ENCODE assay signal across 1 cellular context in genomic region chr12:27523642-27524488, GRCh38.
TF ChIP-seq lines count a peak whose summit lies in the region.

TSS of gene PPFIBP1 (plus strand) at chr12:27524206. CDS start at chr12:27633397, 109,191 bp downstream.

TF ChIP-seq in HepG2, 621 proteins besides CTCF, POLR2A, EP300 and RAD21 (continued from another document and continues in another):
- TF ChIP-seq ATF2 (CRISPR knock-in tag; IDR thresholded peaks at IDR 0.05) (peak; percentile 82), ZNF652 (CRISPR knock-in tag; IDR thresholded peaks at IDR 0.05; ENCODE audit: borderline replicate concordance, low read depth) (no peak), HMGXB4 (CRISPR knock-in tag; IDR thresholded peaks at IDR 0.05; ENCODE audit: borderline replicate concordance in 1 of 2, low read depth in 1 of 2) (peak in 1 of 2 experiments; percentile 54; a peak in 3 of 4 replicates), ZNF501 (CRISPR knock-in tag; IDR thresholded peaks at IDR 0.05) (peak; percentile 70; the same call in 1 of the 2 replicates), KAT7 (CRISPR knock-in tag; IDR thresholded peaks at IDR 0.05; ENCODE audit: borderline replicate concordance) (peak; percentile 59; the same call in 1 of the 2 replicates), FOSL2 (CRISPR knock-in tag; IDR thresholded peaks at IDR 0.05) (peak; percentile 23; the same call in 1 of the 2 replicates), SIX4 (CRISPR knock-in tag; IDR thresholded peaks at IDR 0.05) (no peak), KMT2A (CRISPR knock-in tag; IDR thresholded peaks at IDR 0.05) (peak; percentile 48; the same call in 1 of the 2 replicates), MXI1 (IDR thresholded peaks at IDR 0.05; ENCODE audit: borderline replicate concordance, low read depth, low read length) (peak; percentile 10; the same call in 1 of the 3 replicates), ZNF788 (CRISPR knock-in tag; IDR thresholded peaks at IDR 0.05; ENCODE audit: borderline replicate concordance) (peak; percentile 32; the same call in 1 of the 2 replicates), KDM3A (CRISPR knock-in tag; IDR thresholded peaks at IDR 0.05; ENCODE audit: low read depth) (no peak), ATF5 (CRISPR knock-in tag; IDR thresholded peaks at IDR 0.05; ENCODE audit: low read depth) (0 out of 2 replicates have a peak, but pooled peaks have one; percentile 7), ZSCAN22 (CRISPR knock-in tag; IDR thresholded peaks at IDR 0.05) (no peak), PCBP1 (IDR thresholded peaks at IDR 0.05; ENCODE audit: borderline replicate concordance, low read depth, low read length) (peak; percentile 33; the same call in 1 of the 2 replicates), IKZF5 (CRISPR knock-in tag; IDR thresholded peaks at IDR 0.05) (peak; percentile 52), FOXO1 (CRISPR knock-in tag; IDR thresholded peaks at IDR 0.05) (peak; percentile 37; the same call in 1 of the 2 replicates), ZNF510 (CRISPR knock-in tag; IDR thresholded peaks at IDR 0.05; ENCODE audit: low read depth) (peak; percentile 63; the same call in 1 of the 2 replicates), NFYC (CRISPR knock-in tag; IDR thresholded peaks at IDR 0.05) (peak; percentile 90), BRCA1 (CRISPR knock-in tag; IDR thresholded peaks at IDR 0.05) (no peak), U2AF1 (optimal IDR thresholded peaks at IDR 0.05; ENCODE audit: low read depth, low read length) (peak; percentile 52), KLF6 (CRISPR knock-in tag; IDR thresholded peaks at IDR 0.05) (peak; percentile 12; the same call in 1 of the 2 replicates), SMAD1 (CRISPR knock-in tag; IDR thresholded peaks at IDR 0.05; ENCODE audit: borderline replicate concordance, low read depth) (no peak), MAX (IDR thresholded peaks at IDR 0.05) (peak; percentile 38; the same call in 1 of the 2 replicates), ZNF570 (CRISPR knock-in tag; IDR thresholded peaks at IDR 0.05; ENCODE audit: borderline replicate concordance) (no peak), ERF (CRISPR knock-in tag; IDR thresholded peaks at IDR 0.05) (no peak), SKIL (CRISPR knock-in tag; IDR thresholded peaks at IDR 0.05; ENCODE audit: borderline replicate concordance) (0 out of 2 replicates have a peak, but pooled peaks have one; percentile 25), ZNF703 (CRISPR knock-in tag; IDR thresholded peaks at IDR 0.05; ENCODE audit: borderline replicate concordance) (no peak), MEIS1 (CRISPR knock-in tag; IDR thresholded peaks at IDR 0.05; ENCODE audit: borderline replicate concordance) (peak; percentile 52; the same call in 1 of the 2 replicates), USF2 (IDR thresholded peaks at IDR 0.05; ENCODE audit: low read depth, low read length) (0 out of 2 replicates have a peak, but pooled peaks have one; percentile 10), USF2 (CRISPR knock-in tag; IDR thresholded peaks at IDR 0.05; ENCODE audit: borderline replicate concordance) (peak; percentile 21; the same call in 1 of the 2 replicates), CBX5 (CRISPR knock-in tag; IDR thresholded peaks at IDR 0.05; ENCODE audit: borderline replicate concordance) (0 out of 2 replicates have a peak, but pooled peaks have one; percentile 24), CREB1 (IDR thresholded peaks at IDR 0.05) (peak; percentile 71), CREB1 (CRISPR knock-in tag; IDR thresholded peaks at IDR 0.05) (peak; percentile 90), SAFB2 (CRISPR knock-in tag; IDR thresholded peaks at IDR 0.05; ENCODE audit: borderline replicate concordance, low read depth) (0 out of 2 replicates have a peak, but pooled peaks have one; percentile 31), SNAPC5 (CRISPR knock-in tag; IDR thresholded peaks at IDR 0.05; ENCODE audit: borderline replicate concordance) (0 out of 2 replicates have a peak, but pooled peaks have one; percentile 26), CHD2 (IDR thresholded peaks at IDR 0.05; ENCODE audit: low read depth, low read length) (0 out of 2 replicates have a peak, but pooled peaks have one; percentile 36), MED1 (CRISPR knock-in tag; IDR thresholded peaks at IDR 0.05) (peak; percentile 28; the same call in 1 of the 2 replicates), ZFP36L1 (CRISPR knock-in tag; IDR thresholded peaks at IDR 0.05) (no peak), ZNF136 (CRISPR knock-in tag; IDR thresholded peaks at IDR 0.05; ENCODE audit: low read depth) (no peak), ZBTB20 (CRISPR knock-in tag; IDR thresholded peaks at IDR 0.05; ENCODE audit: borderline replicate concordance, low read depth) (peak; percentile 51; the same call in 1 of the 2 replicates), ADNP (CRISPR knock-in tag; IDR thresholded peaks at IDR 0.05) (no peak), ZNF598 (CRISPR knock-in tag; IDR thresholded peaks at IDR 0.05; ENCODE audit: borderline replicate concordance) (0 out of 2 replicates have a peak, but pooled peaks have one; percentile 32), TRIM22 (IDR thresholded peaks at IDR 0.05) (no peak), ZNF292 (CRISPR knock-in tag; IDR thresholded peaks at IDR 0.05; ENCODE audit: borderline replicate concordance, low read depth) (peak; percentile 79), NR2C2 (CRISPR knock-in tag; IDR thresholded peaks at IDR 0.05; ENCODE audit: borderline replicate concordance) (0 out of 2 replicates have a peak, but pooled peaks have one; percentile 5), IRF9 (CRISPR knock-in tag; IDR thresholded peaks at IDR 0.05; ENCODE audit: borderline replicate concordance) (peak; percentile 38; the same call in 1 of the 2 replicates), AKAP8 (CRISPR knock-in tag; IDR thresholded peaks at IDR 0.05) (0 out of 2 replicates have a peak, but pooled peaks have one; percentile 0), DRAP1 (CRISPR knock-in tag; IDR thresholded peaks at IDR 0.05) (peak; percentile 83), ZNF704 (CRISPR knock-in tag; IDR thresholded peaks at IDR 0.05; ENCODE audit: borderline replicate concordance) (no peak), GATAD1 (CRISPR knock-in tag; IDR thresholded peaks at IDR 0.05) (peak; percentile 41), SALL2 (CRISPR knock-in tag; IDR thresholded peaks at IDR 0.05) (no peak), REPIN1 (CRISPR knock-in tag; IDR thresholded peaks at IDR 0.05; ENCODE audit: borderline replicate concordance, low read depth) (peak; percentile 56), NCOA5 (CRISPR knock-in tag; IDR thresholded peaks at IDR 0.05) (no peak), ZNF768 (CRISPR knock-in tag; IDR thresholded peaks at IDR 0.05) (peak; percentile 37; the same call in 1 of the 2 replicates), ZSCAN25 (CRISPR knock-in tag; IDR thresholded peaks at IDR 0.05) (peak; percentile 85), MYC (CRISPR knock-in tag; IDR thresholded peaks at IDR 0.05; ENCODE audit: borderline replicate concordance) (peak; percentile 29; the same call in 1 of the 2 replicates)
